ENCODE assay signal across 19 cellular contexts in genomic region chr14:35133542-35134328, GRCh38. TPM values are rescaled to one million over a fixed set of nuclear protein-coding genes. Genes with fewer than 3 reads are reported as not detected.
DNase-seq lines count a peak whose midpoint lies in the region; ATAC-seq and TF ChIP-seq lines count a peak whose summit lies in the region.
"Had no signal": no experiment of that assay in that cellular context is flagged by ENCODE, and none has a peak within 500 bp of the region (broad histone marks: within the 10 kb centered on the region; RNA-seq: fewer than 3 reads in every experiment).

No MANE protein-coding gene starts in this region.

- H3K36me3 Mint-ChIP-seq in activated naive CD4-positive, alpha-beta T cell treated with anti-CD3 and anti-CD28 coated beads, Interleukin-2, amount 50 U/mL, for 72 hours = peaks cover 6 to 51% of the 10 kb centered on the region in 2 donors
- H3K36me3 Mint-ChIP-seq in T-helper 17 cell (ENCODE audit: low read depth) (peaks cover 18% of the 10 kb centered on the region), type B pancreatic cell (peaks cover 22% of the 10 kb centered on the region)

- ATAC-seq in activated naive CD4-positive, alpha-beta T cell treated with anti-CD3 and anti-CD28 coated beads, Interleukin-2, amount 50 U/mL, for 72 hours = no peak
- ATAC-seq in T-helper 17 cell (no peak), GM18870 (IDR thresholded peaks at IDR 0.05; ENCODE audit: unreplicated experiment) (no peak), GM21381 (IDR thresholded peaks at IDR 0.05; ENCODE audit: unreplicated experiment) (no peak)
- ATAC-seq: left colon had no signal

- no peak for DNase-seq in activated naive CD4-positive, alpha-beta T cell treated with anti-CD3 and anti-CD28 coated beads, Interleukin-2, amount 50 U/mL, for 72 hours (ENCODE audit: low spot score in 2 of 2)
- no peak for DNase-seq in activated naive CD4-positive, alpha-beta T cell (lab: John Stamatoyannopoulos, UW)
- DNase-seq in T-helper 17 cell (no peak), fibroblast of pulmonary artery (ENCODE audit: low read depth) (peak; percentile 5), type B pancreatic cell (ENCODE audit: extremely low spot score, unreplicated experiment) (no peak), NCI-H2171 treated with DMSO at 0.1 percent for 48 hours (lab: John Stamatoyannopoulos, UW) (no peak)
- DNase-seq: activated CD8-positive, alpha-beta memory T cell treated with anti-CD3 and anti-CD28 coated beads for 24 hours; activated effector memory CD4-positive, alpha-beta T cell treated with Interleukin-2 at 50 U/mL for 16 hours; Caco-2; EL; left colon; NCI-H1694 treated with DMSO at 0.1 percent for 48 hours; NCI-H446; RPMI8226; tibial artery had no signal

- H3K9me3 ChIP-seq in T-helper 17 cell (ENCODE audit: control insufficient read depth, low read length, poor library complexity, severe bottlenecking) = no peaks in the 10 kb centered on the region
- H3K9me3 ChIP-seq: ascending aorta, Caco-2, HAP-1, tibial artery had no signal

- H3K4me3 Mint-ChIP-seq in T-helper 17 cell (no peak overlapping the region), type B pancreatic cell (no peak overlapping the region)

- H3K27ac Mint-ChIP-seq in activated naive CD4-positive, alpha-beta T cell treated with anti-CD3 and anti-CD28 coated beads, Interleukin-2, amount 50 U/mL, for 72 hours = peak overlapping the region; percentile 77 to 91
- H3K27ac Mint-ChIP-seq in T-helper 17 cell (peak overlapping the region; percentile 95), type B pancreatic cell (peak overlapping the region; percentile 26)

- peaks cover 34% of the 10 kb centered on the region for H3K4me1 Mint-ChIP-seq in T-helper 17 cell
- no peaks in the 10 kb centered on the region for H3K4me1 Mint-ChIP-seq in type B pancreatic cell (ENCODE audit: unreplicated experiment)

- H3K27me3 Mint-ChIP-seq in T-helper 17 cell = no peaks in the 10 kb centered on the region
- H3K27me3 Mint-ChIP-seq in type B pancreatic cell = no peaks in the 10 kb centered on the region

- H3K9me3 Mint-ChIP-seq in activated naive CD4-positive, alpha-beta T cell treated with anti-CD3 and anti-CD28 coated beads, Interleukin-2, amount 50 U/mL, for 72 hours = no peaks in the 10 kb centered on the region
- no peaks in the 10 kb centered on the region for H3K9me3 Mint-ChIP-seq in type B pancreatic cell

- H3K4me3 ChIP-seq in fibroblast of pulmonary artery (replicated peaks; ENCODE audit: low read depth, low read length) = no peak overlapping the region
- H3K4me3 ChIP-seq: ascending aorta, HAP-1, tibial artery had no signal

- TF ChIP-seq CTCF in fibroblast of pulmonary artery (IDR thresholded peaks at IDR 0.05; ENCODE audit: low read length, missing control alignments) = no peak
- TF ChIP-seq CTCF in type B pancreatic cell (conservative IDR thresholded peaks at IDR 0.05) = no peak

RNA-seq across cellular contexts. Expression of gene PRORP, which starts 11.4 kb away (rescaled TPM):
- 10 to 100 TPM; 49.3 to 51.9 TPM for total RNA-seq in activated naive CD4-positive, alpha-beta T cell treated with anti-CD3 and anti-CD28 coated beads, Interleukin-2, amount 50 U/mL, for 72 hours
- total RNA-seq in T-helper 17 cell = 10 to 100 TPM; 42.5 to 43.6 TPM
- total RNA-seq in type B pancreatic cell (ENCODE audit: low replicate concordance) = 29.1 and 33.9 TPM in 2 replicates

RNA-seq across cellular contexts. Expression of gene PPP2R3C, which starts 11.9 kb away (rescaled TPM):
- total RNA-seq in activated naive CD4-positive, alpha-beta T cell treated with anti-CD3 and anti-CD28 coated beads, Interleukin-2, amount 50 U/mL, for 72 hours = 10 to 100 TPM; 40.3 to 57.2 TPM
- 10 to 100 TPM; 37.7 to 41.7 TPM for total RNA-seq in T-helper 17 cell
- total RNA-seq in type B pancreatic cell (ENCODE audit: low replicate concordance) = 25.2 and 29.0 TPM in 2 replicates

Comparison
In these comparisons a context has a peak if more than half of its experiments do, and no peak if none do; other contexts are left out.
1. H3K27ac Mint-ChIP-seq: peak in every context shown above with its lines; median percentile 95 in T-helper 17 cell; 84 in activated naive CD4-positive, alpha-beta T cell treated with anti-CD3 and anti-CD28 coated beads, Interleukin-2, amount 50 U/mL, for 72 hours; 26 in type B pancreatic cell.